In the genomic region with DNA sequence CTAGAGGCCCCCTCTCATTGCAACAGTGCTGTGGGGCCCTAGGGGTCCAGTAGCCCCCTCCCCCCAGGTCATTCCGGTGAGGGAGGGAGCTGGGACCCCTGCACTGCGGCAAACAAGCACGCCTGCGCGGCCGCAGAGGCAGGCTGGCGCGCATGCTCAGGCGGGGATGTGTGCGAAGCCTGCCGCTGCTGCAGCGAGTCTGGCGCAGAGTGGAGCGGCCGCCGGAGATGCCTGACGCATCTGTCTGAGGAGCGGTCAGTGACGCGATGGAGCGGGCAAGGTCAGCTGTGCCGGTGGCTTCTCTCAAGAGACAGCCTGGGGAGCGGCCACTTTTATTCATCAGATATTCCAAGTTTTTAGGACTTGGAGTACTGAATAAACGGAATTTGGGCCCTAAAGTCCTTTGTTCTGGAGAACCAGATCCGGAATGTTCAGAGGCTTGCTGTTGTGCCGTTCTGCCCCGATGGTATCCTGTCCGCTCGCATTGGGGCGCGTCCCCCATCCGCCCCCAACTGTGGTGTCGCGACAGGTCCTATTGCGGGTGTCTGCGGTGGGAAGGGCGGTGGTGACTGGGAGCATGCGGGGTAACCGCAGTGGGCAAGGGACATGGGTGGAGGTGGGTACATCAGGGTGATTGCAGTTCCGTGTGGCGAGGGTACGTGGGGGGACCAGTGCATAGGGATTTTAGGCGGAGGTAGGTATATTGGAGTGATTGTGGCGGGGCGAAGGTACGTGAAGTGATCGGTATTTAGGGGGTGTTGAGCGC, we compare ENCODE assay signal across 1 cellular context.
TF ChIP-seq lines count a peak whose summit lies in the region.

SNRPN (plus strand) TSS at position 205 of the 766 bp plus-strand sequence. CDS start 19,467 bp downstream, outside the sequence.
SNURF (plus strand) TSS at position 205 of the 766 bp plus-strand sequence; CDS start at position 267, 62 bp downstream.

TF ChIP-seq in HepG2, 621 proteins besides CTCF, POLR2A, EP300 and RAD21 (continued from another document and continues in another):
- no peak for TF ChIP-seq ONECUT2 (CRISPR knock-in tag; IDR thresholded peaks at IDR 0.05)
- TF ChIP-seq, protein P1, sequence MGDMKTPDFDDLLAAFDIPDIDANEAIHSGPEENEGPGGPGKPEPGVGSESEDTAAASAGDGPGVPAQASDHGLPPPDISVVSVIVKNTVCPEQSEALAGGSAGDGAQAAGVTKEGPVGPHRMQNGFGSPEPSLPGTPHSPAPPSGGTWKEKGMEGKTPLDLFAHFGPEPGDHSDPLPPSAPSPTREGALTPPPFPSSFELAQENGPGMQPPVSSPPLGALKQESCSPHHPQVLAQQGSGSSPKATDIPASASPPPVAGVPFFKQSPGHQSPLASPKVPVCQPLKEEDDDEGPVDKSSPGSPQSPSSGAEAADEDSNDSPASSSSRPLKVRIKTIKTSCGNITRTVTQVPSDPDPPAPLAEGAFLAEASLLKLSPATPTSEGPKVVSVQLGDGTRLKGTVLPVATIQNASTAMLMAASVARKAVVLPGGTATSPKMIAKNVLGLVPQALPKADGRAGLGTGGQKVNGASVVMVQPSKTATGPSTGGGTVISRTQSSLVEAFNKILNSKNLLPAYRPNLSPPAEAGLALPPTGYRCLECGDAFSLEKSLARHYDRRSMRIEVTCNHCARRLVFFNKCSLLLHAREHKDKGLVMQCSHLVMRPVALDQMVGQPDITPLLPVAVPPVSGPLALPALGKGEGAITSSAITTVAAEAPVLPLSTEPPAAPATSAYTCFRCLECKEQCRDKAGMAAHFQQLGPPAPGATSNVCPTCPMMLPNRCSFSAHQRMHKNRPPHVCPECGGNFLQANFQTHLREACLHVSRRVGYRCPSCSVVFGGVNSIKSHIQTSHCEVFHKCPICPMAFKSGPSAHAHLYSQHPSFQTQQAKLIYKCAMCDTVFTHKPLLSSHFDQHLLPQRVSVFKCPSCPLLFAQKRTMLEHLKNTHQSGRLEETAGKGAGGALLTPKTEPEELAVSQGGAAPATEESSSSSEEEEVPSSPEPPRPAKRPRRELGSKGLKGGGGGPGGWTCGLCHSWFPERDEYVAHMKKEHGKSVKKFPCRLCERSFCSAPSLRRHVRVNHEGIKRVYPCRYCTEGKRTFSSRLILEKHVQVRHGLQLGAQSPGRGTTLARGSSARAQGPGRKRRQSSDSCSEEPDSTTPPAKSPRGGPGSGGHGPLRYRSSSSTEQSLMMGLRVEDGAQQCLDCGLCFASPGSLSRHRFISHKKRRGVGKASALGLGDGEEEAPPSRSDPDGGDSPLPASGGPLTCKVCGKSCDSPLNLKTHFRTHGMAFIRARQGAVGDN (CRISPR knock-in tag; IDR thresholded peaks at IDR 0.05), result peak; percentile 78
- TF ChIP-seq FOXA3 (CRISPR knock-in tag; IDR thresholded peaks at IDR 0.05), result 0 out of 2 replicates have a peak, but pooled peaks have one; percentile 7
- no peak for TF ChIP-seq CCAR2 (optimal IDR thresholded peaks at IDR 0.05; ENCODE audit: low read depth, low read length)
- TF ChIP-seq ZNF121 (CRISPR knock-in tag; IDR thresholded peaks at IDR 0.05), result no peak
- no peak for TF ChIP-seq EHMT2 (IDR thresholded peaks at IDR 0.05; ENCODE audit: borderline replicate concordance, low read depth, low read length)
- TF ChIP-seq ZNF446 (CRISPR knock-in tag; IDR thresholded peaks at IDR 0.05), result no peak
- no peak for TF ChIP-seq TCF7L2 (IDR thresholded peaks at IDR 0.05; ENCODE audit: low read depth, low read length)
- TF ChIP-seq IRF9 (CRISPR knock-in tag; IDR thresholded peaks at IDR 0.05; ENCODE audit: borderline replicate concordance), result no peak
- TF ChIP-seq MED8 (CRISPR knock-in tag; IDR thresholded peaks at IDR 0.05; ENCODE audit: insufficient replicate concordance), result no peak
- TF ChIP-seq CC2D1A (CRISPR knock-in tag; IDR thresholded peaks at IDR 0.05), result no peak
- 0 out of 2 replicates have a peak, but pooled peaks have one; percentile 12 for TF ChIP-seq GATAD2A (CRISPR knock-in tag; IDR thresholded peaks at IDR 0.05)
- TF ChIP-seq HDAC2 (CRISPR knock-in tag; IDR thresholded peaks at IDR 0.05), result no peak
- TF ChIP-seq ZNF512 (CRISPR knock-in tag; IDR thresholded peaks at IDR 0.05), result no peak
- no peak for TF ChIP-seq FOXJ3 (CRISPR knock-in tag; IDR thresholded peaks at IDR 0.05; ENCODE audit: borderline replicate concordance)
- TF ChIP-seq HMG20B (CRISPR knock-in tag; conservative IDR thresholded peaks at IDR 0.05), result no peak
- no peak for TF ChIP-seq ARID2 (CRISPR knock-in tag; IDR thresholded peaks at IDR 0.05; ENCODE audit: borderline replicate concordance)
- TF ChIP-seq ZBTB21 (CRISPR knock-in tag; IDR thresholded peaks at IDR 0.05), result no peak
- TF ChIP-seq KAT2B (IDR thresholded peaks at IDR 0.05; ENCODE audit: borderline replicate concordance, low read depth, low read length), result no peak
- TF ChIP-seq FOXK1 (CRISPR knock-in tag; IDR thresholded peaks at IDR 0.05; ENCODE audit: borderline replicate concordance, low read depth), result no peak
- no peak for TF ChIP-seq ZNF713 (CRISPR knock-in tag; IDR thresholded peaks at IDR 0.05)
- TF ChIP-seq NFAT5 (CRISPR knock-in tag; IDR thresholded peaks at IDR 0.05), result no peak
- TF ChIP-seq KMT2B (CRISPR knock-in tag; IDR thresholded peaks at IDR 0.05), result no peak
- TF ChIP-seq, protein P2, sequence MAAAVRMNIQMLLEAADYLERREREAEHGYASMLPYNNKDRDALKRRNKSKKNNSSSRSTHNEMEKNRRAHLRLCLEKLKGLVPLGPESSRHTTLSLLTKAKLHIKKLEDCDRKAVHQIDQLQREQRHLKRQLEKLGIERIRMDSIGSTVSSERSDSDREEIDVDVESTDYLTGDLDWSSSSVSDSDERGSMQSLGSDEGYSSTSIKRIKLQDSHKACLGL (CRISPR knock-in tag; IDR thresholded peaks at IDR 0.05), result 0 out of 2 replicates have a peak, but pooled peaks have one; percentile 35
- no peak for TF ChIP-seq HHEX (CRISPR knock-in tag; IDR thresholded peaks at IDR 0.05)
- TF ChIP-seq ELF4 (CRISPR knock-in tag; IDR thresholded peaks at IDR 0.05; ENCODE audit: borderline replicate concordance), result no peak
- TF ChIP-seq, protein P3, sequence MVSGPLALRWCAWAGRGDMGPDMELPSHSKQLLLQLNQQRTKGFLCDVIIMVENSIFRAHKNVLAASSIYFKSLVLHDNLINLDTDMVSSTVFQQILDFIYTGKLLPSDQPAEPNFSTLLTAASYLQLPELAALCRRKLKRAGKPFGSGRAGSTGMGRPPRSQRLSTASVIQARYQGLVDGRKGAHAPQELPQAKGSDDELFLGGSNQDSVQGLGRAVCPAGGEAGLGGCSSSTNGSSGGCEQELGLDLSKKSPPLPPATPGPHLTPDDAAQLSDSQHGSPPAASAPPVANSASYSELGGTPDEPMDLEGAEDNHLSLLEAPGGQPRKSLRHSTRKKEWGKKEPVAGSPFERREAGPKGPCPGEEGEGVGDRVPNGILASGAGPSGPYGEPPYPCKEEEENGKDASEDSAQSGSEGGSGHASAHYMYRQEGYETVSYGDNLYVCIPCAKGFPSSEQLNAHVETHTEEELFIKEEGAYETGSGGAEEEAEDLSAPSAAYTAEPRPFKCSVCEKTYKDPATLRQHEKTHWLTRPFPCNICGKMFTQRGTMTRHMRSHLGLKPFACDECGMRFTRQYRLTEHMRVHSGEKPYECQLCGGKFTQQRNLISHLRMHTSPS (CRISPR knock-in tag; IDR thresholded peaks at IDR 0.05; ENCODE audit: low read depth), result no peak
- TF ChIP-seq NFKB2 (CRISPR knock-in tag; IDR thresholded peaks at IDR 0.05; ENCODE audit: borderline replicate concordance), result no peak
- TF ChIP-seq ZNF256 (CRISPR knock-in tag; conservative IDR thresholded peaks at IDR 0.05), result no peak
- no peak for TF ChIP-seq ZNF639 (CRISPR knock-in tag; conservative IDR thresholded peaks at IDR 0.05)
- TF ChIP-seq ZNF232 (CRISPR knock-in tag; IDR thresholded peaks at IDR 0.05; ENCODE audit: borderline replicate concordance), result no peak
- TF ChIP-seq, protein P4, sequence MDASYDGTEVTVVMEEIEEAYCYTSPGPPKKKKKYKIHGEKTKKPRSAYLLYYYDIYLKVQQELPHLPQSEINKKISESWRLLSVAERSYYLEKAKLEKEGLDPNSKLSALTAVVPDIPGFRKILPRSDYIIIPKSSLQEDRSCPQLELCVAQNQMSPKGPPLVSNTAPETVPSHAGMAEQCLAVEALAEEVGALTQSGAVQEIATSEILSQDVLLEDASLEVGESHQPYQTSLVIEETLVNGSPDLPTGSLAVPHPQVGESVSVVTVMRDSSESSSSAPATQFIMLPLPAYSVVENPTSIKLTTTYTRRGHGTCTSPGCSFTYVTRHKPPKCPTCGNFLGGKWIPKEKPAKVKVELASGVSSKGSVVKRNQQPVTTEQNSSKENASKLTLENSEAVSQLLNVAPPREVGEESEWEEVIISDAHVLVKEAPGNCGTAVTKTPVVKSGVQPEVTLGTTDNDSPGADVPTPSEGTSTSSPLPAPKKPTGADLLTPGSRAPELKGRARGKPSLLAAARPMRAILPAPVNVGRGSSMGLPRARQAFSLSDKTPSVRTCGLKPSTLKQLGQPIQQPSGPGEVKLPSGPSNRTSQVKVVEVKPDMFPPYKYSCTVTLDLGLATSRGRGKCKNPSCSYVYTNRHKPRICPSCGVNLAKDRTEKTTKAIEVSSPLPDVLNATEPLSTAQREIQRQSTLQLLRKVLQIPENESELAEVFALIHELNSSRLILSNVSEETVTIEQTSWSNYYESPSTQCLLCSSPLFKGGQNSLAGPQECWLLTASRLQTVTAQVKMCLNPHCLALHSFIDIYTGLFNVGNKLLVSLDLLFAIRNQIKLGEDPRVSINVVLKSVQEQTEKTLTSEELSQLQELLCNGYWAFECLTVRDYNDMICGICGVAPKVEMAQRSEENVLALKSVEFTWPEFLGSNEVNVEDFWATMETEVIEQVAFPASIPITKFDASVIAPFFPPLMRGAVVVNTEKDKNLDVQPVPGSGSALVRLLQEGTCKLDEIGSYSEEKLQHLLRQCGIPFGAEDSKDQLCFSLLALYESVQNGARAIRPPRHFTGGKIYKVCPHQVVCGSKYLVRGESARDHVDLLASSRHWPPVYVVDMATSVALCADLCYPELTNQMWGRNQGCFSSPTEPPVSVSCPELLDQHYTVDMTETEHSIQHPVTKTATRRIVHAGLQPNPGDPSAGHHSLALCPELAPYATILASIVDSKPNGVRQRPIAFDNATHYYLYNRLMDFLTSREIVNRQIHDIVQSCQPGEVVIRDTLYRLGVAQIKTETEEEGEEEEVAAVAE (CRISPR knock-in tag; IDR thresholded peaks at IDR 0.05; ENCODE audit: borderline replicate concordance), result no peak
- TF ChIP-seq AHR (CRISPR knock-in tag; IDR thresholded peaks at IDR 0.05), result no peak
- no peak for TF ChIP-seq BORCS8-MEF2B (CRISPR knock-in tag; IDR thresholded peaks at IDR 0.05)
